ENCODE assay signal across 1 cellular context in the genomic region with DNA sequence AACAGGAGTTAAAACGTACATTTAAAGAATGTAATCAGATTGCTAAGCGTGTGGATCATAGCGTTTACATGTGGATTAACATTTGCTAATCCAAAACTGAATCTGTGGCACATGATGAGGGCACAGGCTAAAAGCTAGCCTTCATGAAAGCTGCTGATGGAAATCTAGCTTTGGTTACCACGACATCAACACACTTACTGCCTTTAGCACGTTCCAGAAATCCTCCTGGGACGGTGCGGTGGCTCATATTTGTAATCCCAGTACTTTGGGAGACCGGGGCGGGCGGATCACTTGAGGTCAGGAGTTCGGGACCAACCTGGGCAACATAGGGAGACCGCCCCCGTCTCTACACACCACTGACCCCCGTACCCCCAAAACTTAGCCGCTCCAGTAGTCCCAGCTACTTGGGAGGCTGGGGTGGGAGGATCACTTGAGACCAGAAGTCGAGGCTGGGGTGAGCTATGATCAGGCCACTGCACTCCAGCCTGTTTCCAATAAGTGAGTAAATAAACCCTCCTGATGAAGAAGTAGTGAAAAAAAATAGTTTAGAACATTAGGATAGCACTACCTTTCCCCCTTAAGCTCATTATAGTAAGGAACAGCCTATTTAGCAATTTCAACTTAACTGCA.
TF ChIP-seq lines count a peak whose summit lies in the region.

No MANE protein-coding gene starts in this region.

TF ChIP-seq in H1, 55 proteins besides CTCF, POLR2A, EP300 and RAD21 (continued from another document):
- TF ChIP-seq ASH2L (IDR thresholded peaks at IDR 0.05; ENCODE audit: low read length): no peak
- TF ChIP-seq RNF2 (IDR thresholded peaks at IDR 0.05; ENCODE audit: borderline replicate concordance, low read depth, low read length, missing control alignments, poor library complexity, severe bottlenecking): peak; percentile 57
- no peak for TF ChIP-seq FOSL1 (IDR thresholded peaks at IDR 0.05; ENCODE audit: insufficient read depth, low read depth, low read length)
- no peak for TF ChIP-seq KDM4A (IDR thresholded peaks at IDR 0.05; ENCODE audit: low read depth, low read length, severe bottlenecking)
- TF ChIP-seq HDAC2 (IDR thresholded peaks at IDR 0.05; ENCODE audit: borderline replicate concordance in 1 of 2, low read depth in 2 of 2, low read length in 2 of 2): no peak
